ENCODE assay signal across 8 cellular contexts in genomic region chr10:127853868-127854768, GRCh38. TPM values are rescaled to one million over a fixed set of nuclear protein-coding genes. Genes with fewer than 3 reads are reported as not detected.
DNase-seq lines count a peak whose midpoint lies in the region; ATAC-seq and TF ChIP-seq lines count a peak whose summit lies in the region.

No MANE protein-coding gene starts in this region.

- ATAC-seq in HG03175 (IDR thresholded peaks at IDR 0.05; ENCODE audit: unreplicated experiment) = peak; percentile 79
- ATAC-seq in activated CD8-positive, alpha-beta T cell treated with anti-CD3 and anti-CD28 coated beads for 36 hours = peak; percentile 84
- peak; percentile 92 for ATAC-seq in mucosa of descending colon

- H3K27me3 Mint-ChIP-seq in activated CD8-positive, alpha-beta T cell treated with anti-CD3 and anti-CD28 coated beads for 36 hours = peaks cover 4% of the 10 kb centered on the region

- intact Hi-C loops in activated CD8-positive, alpha-beta T cell treated with anti-CD3 and anti-CD28 coated beads for 36 hours (cut with micrococcal nuclease) = loop anchor here (5.0 kb wide), 2 partner anchors 137 to 292 kb away; no protein-coding TSS in a partner anchor
- intact Hi-C loops in mucosa of descending colon (cut with DNase I, micrococcal nuclease) = no loop called here

- H3K4me1 Mint-ChIP-seq in activated CD8-positive, alpha-beta T cell treated with anti-CD3 and anti-CD28 coated beads for 36 hours (ENCODE audit: low read depth) = no peaks in the 10 kb centered on the region

- no peaks in the 10 kb centered on the region for H3K36me3 Mint-ChIP-seq in activated CD8-positive, alpha-beta T cell treated with anti-CD3 and anti-CD28 coated beads for 36 hours (ENCODE audit: low read depth)

- no peak overlapping the region for H3K27ac Mint-ChIP-seq in activated CD8-positive, alpha-beta T cell treated with anti-CD3 and anti-CD28 coated beads for 36 hours

- peak in 11 of 14 donors; percentile 6 to 65 (median 44) for DNase-seq in C1 segment of cervical spinal cord (lab: John Stamatoyannopoulos, UW)
- DNase-seq in GM19238 (ENCODE audit: insufficient read length, low spot score) = peak; percentile 48
- peak; percentile 3 for DNase-seq in NCI-H69 (lab: John Stamatoyannopoulos, UW)
- peak; percentile 63 for DNase-seq in activated CD8-positive, alpha-beta T cell treated with anti-CD3 and anti-CD28 coated beads for 36 hours
- peak; percentile 82 for DNase-seq in epidermal melanocyte (ENCODE audit: insufficient read length, low spot score)
- peak in 2 of 3 donors; percentile 73 to 74 for DNase-seq in mucosa of descending colon
- DNase-seq in stimulated activated naive CD4-positive, alpha-beta T cell treated with Interleukin-2 at 50 U/mL for 16 hours (lab: John Stamatoyannopoulos, UW) = peak; percentile 26

- no peaks in the 10 kb centered on the region for H3K36me3 ChIP-seq in mucosa of descending colon (ENCODE audit: low read depth)

- CTCF ChIA-PET in activated CD8-positive, alpha-beta T cell treated with anti-CD3 and anti-CD28 coated beads for 36 hours (lab: Charles Lee) = interaction anchor here (0.5 to 2.2 kb wide), 34 partner anchors 8 to 1870 kb away, joined by 3 to 29 read pairs (median 3); no protein-coding TSS in a partner anchor

- POLR2A ChIA-PET in activated CD8-positive, alpha-beta T cell treated with anti-CD3 and anti-CD28 coated beads for 36 hours (lab: Charles Lee) = no interaction called here

- H3K9me3 Mint-ChIP-seq in activated CD8-positive, alpha-beta T cell treated with anti-CD3 and anti-CD28 coated beads for 36 hours = no peaks in the 10 kb centered on the region

- no peak overlapping the region for H3K4me3 ChIP-seq in mucosa of descending colon

- no peaks in the 10 kb centered on the region for H3K4me1 ChIP-seq in mucosa of descending colon (ENCODE audit: low read depth)

- H3K4me3 Mint-ChIP-seq in activated CD8-positive, alpha-beta T cell treated with anti-CD3 and anti-CD28 coated beads for 36 hours = no peak overlapping the region

- peak; percentile 83 for TF ChIP-seq CTCF in activated CD8-positive, alpha-beta T cell treated with anti-CD3 and anti-CD28 coated beads for 36 hours (IDR thresholded peaks at IDR 0.05)
- TF ChIP-seq CTCF in mucosa of descending colon (IDR thresholded peaks at IDR 0.05) = peak; percentile 70

- H3K9me3 ChIP-seq in mucosa of descending colon = no peaks in the 10 kb centered on the region

RNA-seq across cellular contexts. Expression of gene CLRN3, which starts 38.6 kb away (rescaled TPM):
- not detected for total RNA-seq in activated CD8-positive, alpha-beta T cell treated with anti-CD3 and anti-CD28 coated beads for 36 hours
- 100 to 1,000 TPM in 2 of 3 donors, 10 to 100 TPM in 1; 62.3 to 176 (median 121) TPM for total RNA-seq in mucosa of descending colon

RNA-seq across cellular contexts. Expression of gene PTPRE, which starts 52.8 kb away (rescaled TPM):
- 10 to 100 TPM; 19.9 to 22.3 TPM for total RNA-seq in activated CD8-positive, alpha-beta T cell treated with anti-CD3 and anti-CD28 coated beads for 36 hours
- total RNA-seq in mucosa of descending colon = 10 to 100 TPM; 28.8 to 33.6 (median 32.5) TPM

Comparison
In these comparisons a context has a peak if more than half of its experiments do, and no peak if none do; other contexts are left out.
1. DNase-seq: peak in every context shown above with its lines; median percentile 82 in epidermal melanocyte; 74 in mucosa of descending colon; 63 in activated CD8-positive, alpha-beta T cell treated with anti-CD3 and anti-CD28 coated beads for 36 hours; 48 in GM19238; 44 in C1 segment of cervical spinal cord; 26 in stimulated activated naive CD4-positive, alpha-beta T cell treated with Interleukin-2 at 50 U/mL for 16 hours; 3 in NCI-H69.
2. RNA of gene CLRN3, which starts 38.6 kb away (total RNA-seq): 62.3 to 176 TPM in mucosa of descending colon; not detected in activated CD8-positive, alpha-beta T cell treated with anti-CD3 and anti-CD28 coated beads for 36 hours; every median in the first group is over 10 times any median in the second.
3. Peak in every context shown above with its lines, with median percentiles within 50 percentile points of each other: ATAC-seq.